In genomic region chr19:16825312-16826168, GRCh38 we compare ENCODE assay signal across 8 cellular contexts.
A peak's percentile ranks its signal among the peaks of the same experiment; 100 is the strongest.
DNase-seq lines count a peak whose midpoint lies in the region; ATAC-seq and TF ChIP-seq lines count a peak whose summit lies in the region.

No MANE protein-coding gene starts in this region.

- H3K4me1 ChIP-seq in muscle layer of colon (ENCODE audit: insufficient read depth, low read length) = peaks cover 18% of the 10 kb centered on the region

- TF ChIP-seq CTCF in epithelial cell of esophagus (IDR thresholded peaks at IDR 0.05; ENCODE audit: insufficient read depth, low read depth, low read length, missing control alignments) = no peak

- peak overlapping the region; percentile 60 for H3K27ac ChIP-seq in muscle layer of colon (ENCODE audit: low read depth, low read length)

- H3K4me3 ChIP-seq in epithelial cell of esophagus (ENCODE audit: low read length) (peak overlapping the region; percentile 30), muscle layer of colon (ENCODE audit: low read depth in 1 of 2, low read length in 2 of 2) (peak overlapping the region; percentile 38 to 74)

- no peaks in the 10 kb centered on the region for H3K27me3 ChIP-seq in muscle layer of colon (ENCODE audit: control insufficient read depth in 1 of 2, insufficient read depth in 2 of 2, low read length in 2 of 2)

- peak; percentile 58 for DNase-seq in NCI-H82 (lab: John Stamatoyannopoulos, UW)
- no peak for DNase-seq in NCI-H82 treated with DMSO at 0.1 percent for 48 hours (lab: John Stamatoyannopoulos, UW; ENCODE audit: unreplicated experiment)
- DNase-seq in RPMI8226 = peak; percentile 58
- peak; percentile 74 for DNase-seq in epithelial cell of esophagus (ENCODE audit: low read depth)
- no peak for DNase-seq in NCI-H128 (lab: John Stamatoyannopoulos, UW; ENCODE audit: unreplicated experiment)

- ATAC-seq in GM18868 (IDR thresholded peaks at IDR 0.05; ENCODE audit: unreplicated experiment) (no peak), GM21717 (IDR thresholded peaks at IDR 0.05; ENCODE audit: unreplicated experiment) (no peak)

- H3K9me3 ChIP-seq in muscle layer of colon (ENCODE audit: low read length) = no peaks in the 10 kb centered on the region

- no peak overlapping the region for H3K9ac ChIP-seq in muscle layer of colon (ENCODE audit: low read length)

- H3K36me3 ChIP-seq in muscle layer of colon (ENCODE audit: insufficient read depth, low read length) = no peaks in the 10 kb centered on the region

Comparison
In these comparisons a context has a peak if more than half of its experiments do, and no peak if none do; other contexts are left out.
1. DNase-seq: peak in NCI-H82 (single experiment), RPMI8226 (single experiment) and epithelial cell of esophagus (single experiment); none in NCI-H82 treated with DMSO at 0.1 percent for 48 hours (single experiment) and NCI-H128 (single experiment).